ENCODE assay signal across 8 cellular contexts in the genomic region with DNA sequence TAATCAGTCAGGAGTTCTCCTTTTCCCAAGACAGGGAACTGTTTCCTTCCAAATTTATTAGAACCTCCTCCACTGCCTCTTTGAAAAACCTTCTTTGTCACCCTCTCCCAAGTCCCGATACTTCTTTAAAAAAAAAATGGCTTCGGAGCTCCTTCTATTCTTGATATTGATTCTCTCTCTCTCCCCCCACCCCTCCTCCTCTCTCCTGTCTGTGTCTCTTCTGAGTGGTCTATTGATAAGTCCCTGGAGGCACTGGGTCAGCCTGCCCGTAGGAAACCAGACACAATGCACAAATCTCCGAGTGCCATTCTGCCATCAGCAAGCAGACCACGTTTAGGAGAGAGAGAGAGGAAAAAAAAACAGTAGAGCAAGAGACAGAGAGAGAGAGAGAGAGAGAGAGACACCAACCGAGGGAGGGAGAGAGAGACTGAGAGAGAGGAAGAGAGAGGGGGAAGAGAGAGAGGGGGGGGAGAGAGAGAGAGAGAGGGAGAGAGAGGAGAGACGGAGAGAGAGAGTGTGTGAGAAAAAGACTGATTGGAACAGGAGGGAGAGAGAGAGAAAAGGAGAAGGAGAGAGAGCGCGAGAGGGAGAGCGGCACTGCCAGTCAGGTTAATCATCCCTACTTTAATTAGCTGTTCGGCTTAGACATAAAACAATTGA.
DNase-seq lines count a peak whose midpoint lies in the region; ATAC-seq and TF ChIP-seq lines count a peak whose summit lies in the region.

No MANE protein-coding gene starts in this region.

- H3K9me3 ChIP-seq in WERI-Rb-1 (ENCODE audit: severe bottlenecking) (no peaks in the 10 kb centered on the region), iPS-15b (ENCODE audit: control insufficient read depth, insufficient read depth, low read length) (no peaks in the 10 kb centered on the region), stomach (no peaks in the 10 kb centered on the region)

- TF ChIP-seq EP300 in stomach (IDR thresholded peaks at IDR 0.05): no peak

- TF ChIP-seq CTCF in WERI-Rb-1 (IDR thresholded peaks at IDR 0.05; ENCODE audit: low read depth, low read length) (no peak), stomach (IDR thresholded peaks at IDR 0.05) (peak in 3 of 7 experiments; percentile 21 to 36 (median 31))

- ATAC-seq in Right ventricle myocardium inferior: peak; percentile 23
- no peak for ATAC-seq in HG03095 (IDR thresholded peaks at IDR 0.05; ENCODE audit: unreplicated experiment)
- no peak for ATAC-seq in GM21619 (IDR thresholded peaks at IDR 0.05; ENCODE audit: unreplicated experiment)

- H3K36me3 ChIP-seq in WERI-Rb-1: no peaks in the 10 kb centered on the region
- H3K36me3 ChIP-seq in iPS-15b (ENCODE audit: control insufficient read depth, insufficient read depth, low read length): no peaks in the 10 kb centered on the region
- H3K36me3 ChIP-seq in stomach: no peaks in the 10 kb centered on the region

- H3K27ac ChIP-seq in WERI-Rb-1 (no peak overlapping the region), stomach (peak overlapping the region in 4 of 5 donors; percentile 34 to 68 (median 56))

- H3K27me3 ChIP-seq in WERI-Rb-1 (ENCODE audit: insufficient read depth, low read depth, severe bottlenecking) (peaks cover 82% of the 10 kb centered on the region), iPS-15b (ENCODE audit: control insufficient read depth, insufficient read depth, low read length) (peaks cover 12% of the 10 kb centered on the region), stomach (no peaks in the 10 kb centered on the region)

- WGBS in stomach, 5 donors: 1 to 27% (median 17%) methylated on average over 11 of the region's 11 CpGs

- no peak overlapping the region for H3K9ac ChIP-seq in iPS-15b (ENCODE audit: low read depth, low read length)

- H3K4me3 ChIP-seq in WERI-Rb-1 (ENCODE audit: low read depth, low read length) (peak overlapping the region; percentile 11), iPS-15b (ENCODE audit: low read depth, low read length) (peak overlapping the region; percentile 66), stomach (peak overlapping the region; percentile 39 to 49 (median 44))

- H3K4me1 ChIP-seq in iPS-15b (ENCODE audit: control insufficient read depth, insufficient read depth, low read length) (peaks cover 7% of the 10 kb centered on the region), stomach (peaks cover 3 to 70% (median 38%) of the 10 kb centered on the region in 4 donors)

- intact Hi-C loops in Right ventricle myocardium inferior (cut with DNase I) (loop anchor here (5.0 kb wide), 2 partner anchors 37 to 72 kb away; no protein-coding TSS in a partner anchor), cardiac septum (cut with DNase I) (loop anchor here (5.0 kb wide), 3 partner anchors 42 to 173 kb away; no protein-coding TSS in a partner anchor), stomach (cut with DNase I; ENCODE audit: low total_unique reads) (no loop called here)

- TF ChIP-seq POLR2A in stomach (IDR thresholded peaks at IDR 0.05): no peak

- no peak for DNase-seq in Right ventricle myocardium inferior (ENCODE audit: missing footprints)
- DNase-seq in cardiac septum (ENCODE audit: low spot score): no peak
- no peak for DNase-seq in WERI-Rb-1
- DNase-seq in stomach: no peak
- no peak for DNase-seq in T-helper 2 cell

Comparison
In these comparisons a context has a peak if more than half of its experiments do, and no peak if none do; other contexts are left out.
1. H3K4me3 ChIP-seq: peak in every context shown above with its lines; median percentile 66 in iPS-15b; 44 in stomach; 11 in WERI-Rb-1.